14 cellular contexts compared by ENCODE assay signal in the genomic region with DNA sequence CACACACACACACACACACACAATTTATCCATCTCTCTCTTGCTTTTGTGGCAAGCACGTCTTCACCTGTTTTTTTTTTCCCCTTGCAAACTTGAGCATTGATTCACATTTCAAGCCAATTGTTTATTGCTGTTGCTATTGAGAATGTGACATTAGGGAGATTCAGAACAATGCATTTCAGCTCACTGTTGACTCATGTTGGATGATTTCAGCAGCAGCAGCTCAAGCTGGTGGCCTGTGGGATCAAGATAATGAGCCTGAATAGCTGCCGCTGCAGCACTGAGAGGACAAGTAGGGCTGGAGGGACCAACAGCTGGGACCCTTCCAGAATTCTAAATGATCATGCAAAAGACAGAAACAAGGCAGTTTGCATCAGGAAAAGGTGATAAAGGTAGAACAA.
DNase-seq lines count a peak whose midpoint lies in the region; ATAC-seq and FAIRE-seq lines count a peak whose summit lies in the region.
"Had no signal": no experiment of that assay in that cellular context is flagged by ENCODE, and none has a peak within 500 bp of the region (broad histone marks: within the 10 kb centered on the region; RNA-seq: fewer than 3 reads in every experiment).

No MANE protein-coding gene starts in this region.

- H3K27me3 ChIP-seq in HUES48 (ENCODE audit: control insufficient read depth, insufficient read depth, low read length) (no peaks in the 10 kb centered on the region), adipocyte (replicated peaks; ENCODE audit: control insufficient read depth, insufficient read depth, low read length) (peaks cover 4% of the 10 kb centered on the region)

- H3K9me3 ChIP-seq in HUES48 (ENCODE audit: control insufficient read depth, insufficient read depth, low read length) (no peaks in the 10 kb centered on the region), adipocyte (ENCODE audit: control insufficient read depth, low read length) (no peaks in the 10 kb centered on the region)
- H3K9me3 ChIP-seq: HAP-1, neutrophil had no signal

- H3K4me3 ChIP-seq in HUES48 (ENCODE audit: low read depth, low read length) (no peak overlapping the region), adipocyte (ENCODE audit: low read length) (no peak overlapping the region)
- H3K4me3 ChIP-seq: HAP-1 had no signal

- peak; percentile 60 for FAIRE-seq in islet of Langerhans (lab: Jason Lieb, UNC)

- no peak overlapping the region for H3K27ac Mint-ChIP-seq in stimulated activated effector memory CD8-positive, alpha-beta T cell treated with anti-CD3 and anti-CD28 coated beads, Interleukin-12 subunit alpha, Interleukin-12 subunit beta, amount 100 ng/mL, for 72 hours

- peaks cover 19% of the 10 kb centered on the region for H3K4me1 ChIP-seq in HUES48 (ENCODE audit: control insufficient read depth, insufficient read depth, low read length)
- H3K4me1 ChIP-seq in adipocyte (ENCODE audit: control insufficient read depth, insufficient read depth, low read length) = no peaks in the 10 kb centered on the region
- H3K4me1 ChIP-seq: HAP-1 had no signal

- H3K27ac ChIP-seq in HUES48 (ENCODE audit: low read depth, low read length) = peak overlapping the region; percentile 24
- H3K27ac ChIP-seq: C4-2B, neutrophil had no signal

- H3K9me3 Mint-ChIP-seq in stimulated activated effector memory CD8-positive, alpha-beta T cell treated with anti-CD3 and anti-CD28 coated beads, Interleukin-12 subunit alpha, Interleukin-12 subunit beta, amount 100 ng/mL, for 72 hours = no peaks in the 10 kb centered on the region
- H3K9me3 Mint-ChIP-seq: activated T-cell treated with anti-CD3 and anti-CD28 coated beads, Interleukin-2, amount 50 U/mL, for 4 hours had no signal

- H3K4me3 Mint-ChIP-seq in stimulated activated effector memory CD8-positive, alpha-beta T cell treated with anti-CD3 and anti-CD28 coated beads, Interleukin-12 subunit alpha, Interleukin-12 subunit beta, amount 100 ng/mL, for 72 hours = no peak overlapping the region
- H3K4me3 Mint-ChIP-seq: activated T-cell treated with anti-CD3 and anti-CD28 coated beads, Interleukin-2, amount 50 U/mL, for 4 hours had no signal

- H3K36me3 Mint-ChIP-seq in stimulated activated effector memory CD8-positive, alpha-beta T cell treated with anti-CD3 and anti-CD28 coated beads, Interleukin-12 subunit alpha, Interleukin-12 subunit beta, amount 100 ng/mL, for 72 hours = no peaks in the 10 kb centered on the region

- peak; percentile 41 for DNase-seq in EH (ENCODE audit: low read depth)
- DNase-seq in adipocyte (ENCODE audit: low read depth) = peak; percentile 21
- no peak for DNase-seq in NOMO-1 treated with dmso at 0.1 percent for 144 hours (lab: John Stamatoyannopoulos, UW; ENCODE audit: unreplicated experiment)
- no peak for DNase-seq in stimulated activated effector memory CD8-positive, alpha-beta T cell treated with anti-CD3 and anti-CD28 coated beads, Interleukin-12 subunit alpha, Interleukin-12 subunit beta, amount 100 ng/mL, for 72 hours (ENCODE audit: low spot score in 2 of 2)
- DNase-seq in foreskin melanocyte = no peak
- DNase-seq: activated CD4-positive, alpha-beta T cell treated with anti-CD3 and anti-CD28 coated beads for 1 hour; activated T-cell treated with anti-CD3 and anti-CD28 coated beads, Interleukin-2, amount 50 U/mL, for 4 hours; NK-92 treated with Interleukin-12 subunit alpha and Interleukin-12 subunit beta, amount 100 ng/mL, for 24 hours had no signal

- H3K9ac ChIP-seq in HUES48 (ENCODE audit: low read depth, low read length) = no peak overlapping the region
- no peak overlapping the region for H3K9ac ChIP-seq in adipocyte (ENCODE audit: low read length)

- peaks cover 16% of the 10 kb centered on the region for H3K4me1 Mint-ChIP-seq in stimulated activated effector memory CD8-positive, alpha-beta T cell treated with anti-CD3 and anti-CD28 coated beads, Interleukin-12 subunit alpha, Interleukin-12 subunit beta, amount 100 ng/mL, for 72 hours

- no peak for ATAC-seq in GM21529 (IDR thresholded peaks at IDR 0.05; ENCODE audit: unreplicated experiment)
- ATAC-seq in stimulated activated effector memory CD8-positive, alpha-beta T cell treated with anti-CD3 and anti-CD28 coated beads, Interleukin-12 subunit alpha, Interleukin-12 subunit beta, amount 100 ng/mL, for 72 hours = no peak
- ATAC-seq: activated T-cell treated with anti-CD3 and anti-CD28 coated beads, Interleukin-2, amount 50 U/mL, for 4 hours had no signal

- H3K36me3 ChIP-seq in HUES48 (ENCODE audit: control insufficient read depth, insufficient read depth, low read length) = no peaks in the 10 kb centered on the region
- H3K36me3 ChIP-seq in adipocyte (ENCODE audit: control insufficient read depth, insufficient read depth, low read length, severe bottlenecking) = no peaks in the 10 kb centered on the region
- H3K36me3 ChIP-seq: HAP-1, neutrophil had no signal

Comparison
In these comparisons a context has a peak if more than half of its experiments do, and no peak if none do; other contexts are left out.
1. DNase-seq: peak in EH (single experiment) and adipocyte (single experiment); none in NOMO-1 treated with dmso at 0.1 percent for 144 hours (single experiment), stimulated activated effector memory CD8-positive, alpha-beta T cell treated with anti-CD3 and anti-CD28 coated beads, Interleukin-12 subunit alpha, Interleukin-12 subunit beta, amount 100 ng/mL, for 72 hours (0 of 2) and foreskin melanocyte (single experiment).